Comparison of ENCODE assay signal across 27 cellular contexts in the genomic region with DNA sequence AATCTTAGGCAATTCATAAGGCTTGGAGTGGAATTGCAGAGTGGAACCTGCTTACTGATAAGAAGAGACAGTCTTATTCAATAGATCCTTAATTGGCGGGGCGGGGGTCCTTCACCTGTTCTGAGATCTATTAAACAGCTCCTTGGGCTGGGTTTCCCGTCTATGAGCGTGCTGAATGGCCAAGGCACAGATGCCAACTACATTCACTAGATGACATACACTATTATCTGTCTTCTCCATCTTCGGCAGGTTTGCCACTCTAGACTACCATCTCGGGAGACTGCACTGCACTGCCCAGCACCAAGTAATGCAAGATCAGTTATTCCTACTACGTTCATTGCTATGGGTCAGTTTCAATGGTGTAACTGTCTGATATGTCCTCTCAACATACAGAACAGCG.
"Had no signal": no experiment of that assay in that cellular context is flagged by ENCODE, and none has a peak within 500 bp of the region (broad histone marks: within the 10 kb centered on the region; RNA-seq: fewer than 3 reads in every experiment).

No MANE protein-coding gene starts in this region.

- H3K9me3 ChIP-seq: left ventricle myocardium inferior, ovary, right atrium auricular region, right lobe of liver, thoracic aorta, tibial artery, upper lobe of right lung had no signal

- H3K4me2 ChIP-seq: smooth muscle cell had no signal

- H3K27me3 Mint-ChIP-seq: stimulated activated memory B cell treated with anti-CD40 and anti-IgM and Interleukin-4, amounts not matched to agents 10 μg/mL and 1 μg/mL and 100 μg/mL, for 72 hours had no signal

- FAIRE-seq: islet of Langerhans, kidney, urothelium cell line had no signal

- H3K27ac Mint-ChIP-seq: immature natural killer cell; mesothelial cell of epicardium; natural killer cell; stimulated activated memory B cell treated with anti-CD40 and anti-IgM and Interleukin-4, amounts not matched to agents 10 μg/mL and 1 μg/mL and 100 μg/mL, for 72 hours; stimulated activated naive CD8-positive, alpha-beta T cell treated with anti-CD3 and anti-CD28 coated beads, Interleukin-15, amount 100 ng/mL, for 72 hours had no signal

- H3K36me3 Mint-ChIP-seq: immature natural killer cell; mesothelial cell of epicardium; naive B cell; natural killer cell; stimulated activated memory B cell treated with anti-CD40 and anti-IgM and Interleukin-4, amounts not matched to agents 10 μg/mL and 1 μg/mL and 100 μg/mL, for 72 hours had no signal

- H3K27ac ChIP-seq: left ventricle myocardium inferior, ovary, right atrium auricular region, right lobe of liver, thoracic aorta, tibial artery, upper lobe of right lung had no signal

- H3K4me3 ChIP-seq: left ventricle myocardium inferior, lung, ovary, right atrium auricular region, right lobe of liver, smooth muscle cell, thoracic aorta, tibial artery, upper lobe of right lung had no signal

- ATAC-seq: natural killer cell; right lobe of liver; stimulated activated memory B cell treated with anti-CD40 and anti-IgM and Interleukin-4, amounts not matched to agents 10 μg/mL and 1 μg/mL and 100 μg/mL, for 72 hours; stimulated activated naive CD8-positive, alpha-beta T cell treated with anti-CD3 and anti-CD28 coated beads, Interleukin-15, amount 100 ng/mL, for 72 hours; upper lobe of right lung had no signal

- DNase-seq: hypothalamus; immature natural killer cell; kidney; left ventricle myocardium inferior; mesendoderm; naive B cell; natural killer cell; nephron progenitor cell; ovary; right lobe of liver; stimulated activated CD4-positive, alpha-beta T cell treated with anti-CD3 and anti-CD28 coated beads, Interleukin-1b, Interleukin-23, amount 100 ng/mL, for 48 hours; stimulated activated CD4-positive, alpha-beta T cell treated with anti-CD3 and anti-CD28 coated beads, Interleukin-2, amount 100 ng/mL, for 48 hours; stimulated activated CD4-positive, alpha-beta T cell treated with anti-CD3 and anti-CD28 coated beads, Interleukin-4, amount 100 ng/mL, for 4 hours; stimulated activated CD8-positive, alpha-beta memory T cell treated with anti-CD3 and anti-CD28 coated beads, Interleukin-4, amount 100 ng/mL, for 48 hours; stimulated activated naive CD4-positive, alpha-beta T cell treated with Interleukin-2 at 50 U/mL for 16 hours; stimulated activated naive CD8-positive, alpha-beta T cell treated with anti-CD3 and anti-CD28 coated beads, Interleukin-15, amount 100 ng/mL, for 72 hours; tibial artery; trophoblast cell; upper lobe of right lung had no signal

- H3K4me1 ChIP-seq: right lobe of liver had no signal

- H3K9me3 Mint-ChIP-seq: immature natural killer cell; mesothelial cell of epicardium; naive B cell; natural killer cell; nephron progenitor cell; stimulated activated memory B cell treated with anti-CD40 and anti-IgM and Interleukin-4, amounts not matched to agents 10 μg/mL and 1 μg/mL and 100 μg/mL, for 72 hours; stimulated activated naive CD8-positive, alpha-beta T cell treated with anti-CD3 and anti-CD28 coated beads, Interleukin-15, amount 100 ng/mL, for 72 hours had no signal

- H3K4me3 Mint-ChIP-seq: immature natural killer cell; mesothelial cell of epicardium; naive B cell; natural killer cell; nephron progenitor cell; stimulated activated memory B cell treated with anti-CD40 and anti-IgM and Interleukin-4, amounts not matched to agents 10 μg/mL and 1 μg/mL and 100 μg/mL, for 72 hours; stimulated activated naive CD8-positive, alpha-beta T cell treated with anti-CD3 and anti-CD28 coated beads, Interleukin-15, amount 100 ng/mL, for 72 hours had no signal

- H3K27me3 ChIP-seq: ovary, right atrium auricular region, right lobe of liver, tibial artery, upper lobe of right lung had no signal

- H3K36me3 ChIP-seq: left ventricle myocardium inferior, ovary, right atrium auricular region, right lobe of liver, thoracic aorta, tibial artery, upper lobe of right lung had no signal
